Comparison of ENCODE assay signal across 8 cellular contexts in the genomic region with DNA sequence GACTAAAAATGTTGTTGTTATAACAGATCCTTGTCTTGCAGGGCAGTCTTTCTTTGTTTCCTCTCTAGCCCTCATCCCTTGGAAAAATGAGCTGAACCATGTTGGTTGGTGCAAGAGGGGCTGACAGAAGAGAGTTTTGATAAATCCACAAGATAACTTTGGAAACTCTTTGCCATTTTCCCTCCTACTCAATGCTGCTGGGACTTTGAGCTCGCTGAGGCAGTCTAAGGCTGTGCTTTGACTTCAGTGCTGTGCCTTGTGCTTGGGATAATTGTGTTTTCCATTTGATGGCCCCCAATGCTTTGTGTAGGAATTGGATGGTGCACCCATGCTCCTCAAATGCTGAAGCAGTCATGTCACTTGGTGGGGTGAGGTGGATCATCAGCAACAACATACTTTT. TPM values are rescaled to one million over a fixed set of nuclear protein-coding genes. Genes with fewer than 3 reads are reported as not detected.
"Had no signal": no experiment of that assay in that cellular context is flagged by ENCODE, and none has a peak within 500 bp of the region (broad histone marks: within the 10 kb centered on the region; RNA-seq: fewer than 3 reads in every experiment).

No MANE protein-coding gene starts in this region.

- FAIRE-seq: HTR-8/SVneo had no signal

- H2AFZ ChIP-seq: GM23338 had no signal

- H3K36me3 ChIP-seq: HAP-1 had no signal

- H3K9me3 ChIP-seq: HAP-1 had no signal

- DNase-seq: H7, IMR-90, KBM-7 had no signal

- H3K27ac Mint-ChIP-seq: GM23338 had no signal

- ATAC-seq: GM23338, HCT116 had no signal

- H3K4me2 ChIP-seq: GM23338 had no signal

- H3K4me1 ChIP-seq: HAP-1 had no signal

- H3K4me3 ChIP-seq: GM23338, HAP-1 had no signal

RNA-seq across cellular contexts. Expression of gene ST6GALNAC3, which starts 31.7 kb away (rescaled TPM):
- total RNA-seq: HT-29 had no signal
